Comparison of ENCODE assay signal across 10 cellular contexts in the genomic region with DNA sequence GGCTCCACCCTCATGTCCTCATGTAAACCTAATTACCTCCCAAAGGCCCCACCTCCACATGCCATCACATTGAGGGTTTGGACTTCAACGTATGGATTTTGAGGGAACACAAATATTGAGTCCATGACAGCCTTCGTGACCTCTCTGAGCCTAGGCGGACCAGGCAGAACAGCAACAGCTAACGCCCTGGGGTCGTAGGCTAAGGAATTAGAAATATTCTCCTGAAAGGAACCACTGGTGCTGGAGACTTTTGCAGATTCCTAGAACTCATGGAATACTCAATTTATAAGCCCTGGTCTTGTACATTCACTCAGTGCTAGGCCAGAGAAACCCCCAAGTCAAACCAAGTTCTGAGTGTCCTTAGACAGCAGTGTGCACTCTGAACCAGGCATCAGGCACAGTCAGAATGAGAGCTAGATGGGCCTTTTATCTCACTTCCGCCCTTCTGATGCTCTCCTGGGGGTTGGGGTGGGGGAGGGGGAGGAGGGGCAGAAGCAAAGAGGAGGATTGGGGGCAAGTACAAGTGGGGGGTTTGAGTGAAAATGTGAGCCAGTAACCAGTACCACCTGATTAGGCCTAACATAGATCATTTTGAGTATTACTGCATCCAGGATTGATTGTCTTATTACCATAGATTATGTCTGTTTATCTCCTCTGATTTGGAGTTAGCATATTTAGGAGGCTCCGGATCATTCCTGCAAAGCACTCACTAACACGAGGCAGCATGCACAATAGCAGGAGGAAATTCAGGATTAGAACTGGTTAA.
DNase-seq lines count a peak whose midpoint lies in the region; ATAC-seq and TF ChIP-seq lines count a peak whose summit lies in the region.
"Had no signal": no experiment of that assay in that cellular context is flagged by ENCODE, and none has a peak within 500 bp of the region (broad histone marks: within the 10 kb centered on the region; RNA-seq: fewer than 3 reads in every experiment).

No MANE protein-coding gene starts in this region.

- H3K27ac ChIP-seq in CD8-positive, alpha-beta T cell (ENCODE audit: low read depth, low read length), result no peak overlapping the region
- H3K27ac ChIP-seq in caudate nucleus (ENCODE audit: low read depth, low read length) (peak overlapping the region; percentile 81), stomach (peak overlapping the region in 3 of 5 donors; percentile 3 to 40 (median 9))

- peak; percentile 77 for ATAC-seq in CD8-positive, alpha-beta T cell
- peak; percentile 96 for ATAC-seq in GM19397 (IDR thresholded peaks at IDR 0.05; ENCODE audit: unreplicated experiment)
- peak; percentile 99 for ATAC-seq in HG03342 (IDR thresholded peaks at IDR 0.05; ENCODE audit: unreplicated experiment)
- no peak for ATAC-seq in esophagus mucosa

- no peak for TF ChIP-seq POLR2A in stomach (IDR thresholded peaks at IDR 0.05)

- no peaks in the 10 kb centered on the region for H3K27me3 Mint-ChIP-seq in CD8-positive, alpha-beta T cell (ENCODE audit: low read depth)
- H3K27me3 Mint-ChIP-seq: activated naive CD4-positive, alpha-beta T cell treated with anti-CD3 and anti-CD28 coated beads, Interleukin-2, amount 50 U/mL, for 24 hours; natural killer cell treated with Interleukin-12 subunit alpha and Interleukin-12 subunit beta and Interleukin-15 and Interleukin-18, amount 100 ng/mL, for 72 hours had no signal

- peaks cover 14% of the 10 kb centered on the region for H3K4me1 ChIP-seq in CD8-positive, alpha-beta T cell (ENCODE audit: insufficient read depth, low read length)
- peaks cover 0 to 14% (median 6%) of the 10 kb centered on the region in 4 donors for H3K4me1 ChIP-seq in stomach

- DNase-seq in CD8-positive, alpha-beta T cell, result no peak
- peak in 1 of 61 donors; percentile 33 for DNase-seq in caudate nucleus (lab: John Stamatoyannopoulos, UW)
- DNase-seq in stomach, result no peak
- DNase-seq in kidney glomerular epithelial cell (lab: John Stamatoyannopoulos, UW), result no peak
- no peak for DNase-seq in stimulated activated CD4-positive, alpha-beta T cell treated with anti-CD3 and anti-CD28 coated beads, Interleukin-4, amount 100 ng/mL, for 1 hour

- H3K36me3 ChIP-seq in CD8-positive, alpha-beta T cell (ENCODE audit: insufficient read depth, low read length), result no peaks in the 10 kb centered on the region
- no peaks in the 10 kb centered on the region for H3K36me3 ChIP-seq in stomach

- no peaks in the 10 kb centered on the region for H3K27me3 ChIP-seq in CD8-positive, alpha-beta T cell (ENCODE audit: insufficient read depth, low read length)
- H3K27me3 ChIP-seq in stomach, result no peaks in the 10 kb centered on the region

- H3K9me3 ChIP-seq in CD8-positive, alpha-beta T cell (ENCODE audit: low read length), result no peaks in the 10 kb centered on the region
- no peaks in the 10 kb centered on the region for H3K9me3 ChIP-seq in stomach

- peak overlapping the region; percentile 79 for H3K27ac Mint-ChIP-seq in CD8-positive, alpha-beta T cell
- H3K27ac Mint-ChIP-seq: activated naive CD4-positive, alpha-beta T cell treated with anti-CD3 and anti-CD28 coated beads, Interleukin-2, amount 50 U/mL, for 24 hours; natural killer cell treated with Interleukin-12 subunit alpha and Interleukin-12 subunit beta and Interleukin-15 and Interleukin-18, amount 100 ng/mL, for 72 hours had no signal

- H3K4me3 Mint-ChIP-seq in CD8-positive, alpha-beta T cell, result no peak overlapping the region
- H3K4me3 Mint-ChIP-seq: activated naive CD4-positive, alpha-beta T cell treated with anti-CD3 and anti-CD28 coated beads, Interleukin-2, amount 50 U/mL, for 24 hours; natural killer cell treated with Interleukin-12 subunit alpha and Interleukin-12 subunit beta and Interleukin-15 and Interleukin-18, amount 100 ng/mL, for 72 hours had no signal

- POLR2A ChIA-PET in CD8-positive, alpha-beta T cell (lab: Charles Lee), result no interaction called here

- CTCF ChIA-PET in CD8-positive, alpha-beta T cell (lab: Charles Lee), result interaction anchor here (0.9 to 2.2 kb wide), 9 partner anchors 9 to 1319 kb away, joined by 3 to 11 read pairs (median 5); no protein-coding TSS in a partner anchor

- H3K4me1 Mint-ChIP-seq in CD8-positive, alpha-beta T cell (ENCODE audit: low read depth), result peaks cover 21% of the 10 kb centered on the region

- H3K36me3 Mint-ChIP-seq in CD8-positive, alpha-beta T cell, result peaks cover 20% of the 10 kb centered on the region
- H3K36me3 Mint-ChIP-seq: natural killer cell treated with Interleukin-12 subunit alpha and Interleukin-12 subunit beta and Interleukin-15 and Interleukin-18, amount 100 ng/mL, for 72 hours had no signal

- 65 to 70% (median 67%) methylated on average over 8 of the region's 8 CpGs for WGBS in stomach, 5 donors

- intact Hi-C loops in CD8-positive, alpha-beta T cell (cut with DNase I, micrococcal nuclease), result loop anchor here (1.0 to 10.0 kb wide), 10 partner anchors 149 to 1980 kb away; no protein-coding TSS in a partner anchor
- intact Hi-C loops in stomach (cut with DNase I; ENCODE audit: low total_unique reads), result loop anchor here (10.0 kb wide), 2 partner anchors 1100 to 1310 kb away; no protein-coding TSS in a partner anchor

- H3K4me3 ChIP-seq in CD8-positive, alpha-beta T cell (ENCODE audit: low read depth, low read length), result no peak overlapping the region
- no peak overlapping the region for H3K4me3 ChIP-seq in stomach

- TF ChIP-seq EP300 in stomach (IDR thresholded peaks at IDR 0.05), result no peak

- TF ChIP-seq CTCF in CD8-positive, alpha-beta T cell (IDR thresholded peaks at IDR 0.05), result no peak
- TF ChIP-seq CTCF in stomach (IDR thresholded peaks at IDR 0.05), result no peak

- H3K9me3 Mint-ChIP-seq in CD8-positive, alpha-beta T cell, result no peaks in the 10 kb centered on the region
- H3K9me3 Mint-ChIP-seq: activated naive CD4-positive, alpha-beta T cell treated with anti-CD3 and anti-CD28 coated beads, Interleukin-2, amount 50 U/mL, for 24 hours; natural killer cell treated with Interleukin-12 subunit alpha and Interleukin-12 subunit beta and Interleukin-15 and Interleukin-18, amount 100 ng/mL, for 72 hours had no signal
